22 cellular contexts compared by ENCODE assay signal in genomic region chr6:1837868-1838267, GRCh38.
DNase-seq lines count a peak whose midpoint lies in the region; ATAC-seq and TF ChIP-seq lines count a peak whose summit lies in the region.
"Had no signal": no experiment of that assay in that cellular context is flagged by ENCODE, and none has a peak within 500 bp of the region (broad histone marks: within the 10 kb centered on the region; RNA-seq: fewer than 3 reads in every experiment).

No MANE protein-coding gene starts in this region.

- H3K36me3 Mint-ChIP-seq in H9 (ENCODE audit: insufficient read depth in 1 of 3, low read depth in 3 of 3) (no peaks in the 10 kb centered on the region), endothelial cell (ENCODE audit: low read depth, unreplicated experiment) (no peaks in the 10 kb centered on the region), neural progenitor cell (no peaks in the 10 kb centered on the region), immature natural killer cell (no peaks in the 10 kb centered on the region)
- peaks cover 0 to 6% of the 10 kb centered on the region in 2 donors for H3K36me3 Mint-ChIP-seq in CD4-positive, alpha-beta memory T cell
- H3K36me3 Mint-ChIP-seq: CD14-positive monocyte had no signal

- intact Hi-C loops in PC-3 (cut with micrococcal nuclease) = loop anchor here (1.0 to 10.0 kb wide), 5 partner anchors 21 to 264 kb away; no protein-coding TSS in a partner anchor
- intact Hi-C loops in CD4-positive, alpha-beta memory T cell (cut with micrococcal nuclease) = no loop called here

- H3K23me2 ChIP-seq in H9 (ENCODE audit: insufficient read length, low read depth, low read length, poor library complexity, severe bottlenecking) = no peaks in the 10 kb centered on the region

- H3K9me3 ChIP-seq in H9 (ENCODE audit: control insufficient read depth, low read depth, low read length) = no peaks in the 10 kb centered on the region
- H3K9me3 ChIP-seq in PC-3 (ENCODE audit: low read length) = no peaks in the 10 kb centered on the region
- no peaks in the 10 kb centered on the region for H3K9me3 ChIP-seq in neural progenitor cell (ENCODE audit: low read depth)
- H3K9me3 ChIP-seq in CD4-positive, alpha-beta memory T cell (ENCODE audit: control insufficient read depth in 1 of 2, low read length in 2 of 2) = no peaks in the 10 kb centered on the region
- H3K9me3 ChIP-seq: HAP-1, prostate gland had no signal

- no CpG with 5 or more reads among the region's 2 CpGs for WGBS in H9 (ENCODE audit: extremely low coverage, insufficient read length, low lambda C conversion rate)

- H3K9ac ChIP-seq in H9 (ENCODE audit: extremely low read depth, insufficient read length, low read length) (no peak overlapping the region), PC-3 (ENCODE audit: low read length) (no peak overlapping the region), neural progenitor cell (no peak overlapping the region)

- no peak overlapping the region for H3K56ac ChIP-seq in H9 (ENCODE audit: insufficient read length, low read depth, low read length)

- no peak for ATAC-seq in PC-3
- ATAC-seq: activated naive CD8-positive, alpha-beta T cell treated with anti-CD3 and anti-CD28 coated beads, Interleukin-2, amount 50 U/mL, for 24 hours; left colon had no signal

- H3K23ac ChIP-seq in H9 (ENCODE audit: insufficient read length, low read depth, low read length) = no peak overlapping the region

- H2BK5ac ChIP-seq in H9 (ENCODE audit: insufficient read length, low read length) = no peak overlapping the region

- H3K79me2 ChIP-seq in H9 (ENCODE audit: insufficient read depth, low read length) (no peaks in the 10 kb centered on the region), PC-3 (ENCODE audit: low read length) (no peaks in the 10 kb centered on the region), neural progenitor cell (ENCODE audit: low read depth) (no peaks in the 10 kb centered on the region)

- CTCF ChIA-PET in PC-3 (lab: Charles Lee) = no interaction called here
- CTCF ChIA-PET in CD4-positive, alpha-beta memory T cell (lab: Charles Lee; ENCODE audit: partially characterized antibody) = no interaction called here

- H2BK120ac ChIP-seq in H9 (ENCODE audit: low read depth, low read length, poor library complexity, severe bottlenecking) = no peak overlapping the region

- H3K27me3 Mint-ChIP-seq in H9 (ENCODE audit: low read depth) (no peaks in the 10 kb centered on the region), endothelial cell (ENCODE audit: unreplicated experiment) (no peaks in the 10 kb centered on the region), neural progenitor cell (ENCODE audit: insufficient read depth, low read depth) (no peaks in the 10 kb centered on the region), immature natural killer cell (ENCODE audit: low read depth in 3 of 3) (peaks cover 0 to 4% (median 0%) of the 10 kb centered on the region in 3 donors)
- H3K27me3 Mint-ChIP-seq in CD4-positive, alpha-beta memory T cell = no peaks in the 10 kb centered on the region
- H3K27me3 Mint-ChIP-seq: activated B cell treated with CpG ODN at 0.5 μM for 24 hours; activated naive CD8-positive, alpha-beta T cell treated with anti-CD3 and anti-CD28 coated beads, Interleukin-2, amount 50 U/mL, for 24 hours had no signal

- no peak overlapping the region for H4K8ac ChIP-seq in H9 (replicated peaks; ENCODE audit: insufficient read length, low read depth, low read length)

- H3K4me1 Mint-ChIP-seq in H9 = peaks cover 46 to 49% of the 10 kb centered on the region in 2 experiments
- H3K4me1 Mint-ChIP-seq in endothelial cell (ENCODE audit: unreplicated experiment) = peaks cover 13% of the 10 kb centered on the region
- H3K4me1 Mint-ChIP-seq in neural progenitor cell = peaks cover 38% of the 10 kb centered on the region
- H3K4me1 Mint-ChIP-seq in immature natural killer cell = peaks cover 0 to 7% of the 10 kb centered on the region in 2 donors
- H3K4me1 Mint-ChIP-seq in CD4-positive, alpha-beta memory T cell = no peaks in the 10 kb centered on the region
- H3K4me1 Mint-ChIP-seq: activated B cell treated with CpG ODN at 0.5 μM for 24 hours; activated naive CD8-positive, alpha-beta T cell treated with anti-CD3 and anti-CD28 coated beads, Interleukin-2, amount 50 U/mL, for 24 hours; CD14-positive monocyte had no signal

- H3K27me3 ChIP-seq in H9 (ENCODE audit: insufficient read depth, low read length) (no peaks in the 10 kb centered on the region), PC-3 (ENCODE audit: low read length) (no peaks in the 10 kb centered on the region), neural progenitor cell (no peaks in the 10 kb centered on the region)
- H3K27me3 ChIP-seq in CD4-positive, alpha-beta memory T cell (ENCODE audit: insufficient read depth, low read length) = no peaks in the 10 kb centered on the region

- no peaks in the 10 kb centered on the region for H3K9me2 ChIP-seq in PC-3 (replicated peaks; ENCODE audit: low read length)

- peak overlapping the region; percentile 79 for H3K14ac ChIP-seq in H9 (ENCODE audit: insufficient read depth, low read length)

- H2AFZ ChIP-seq in H9 (ENCODE audit: low read length) = no peak overlapping the region
- no peak overlapping the region for H2AFZ ChIP-seq in PC-3 (ENCODE audit: low read length)
- peak overlapping the region; percentile 12 for H2AFZ ChIP-seq in neural progenitor cell (replicated peaks)

- H2BK12ac ChIP-seq in H9 (ENCODE audit: insufficient read length, low read depth, low read length) = no peak overlapping the region

- H3K4me1 ChIP-seq in H9 (ENCODE audit: insufficient read depth, low read length) (peaks cover 3% of the 10 kb centered on the region; the same call in 1 of the 2 replicates), PC-3 (ENCODE audit: insufficient read depth, low read length) (peaks cover 51% of the 10 kb centered on the region), neural progenitor cell (peaks cover 36% of the 10 kb centered on the region)
- no peaks in the 10 kb centered on the region for H3K4me1 ChIP-seq in CD4-positive, alpha-beta memory T cell (ENCODE audit: insufficient read depth, low read length)
- H3K4me1 ChIP-seq: prostate gland had no signal

- H3K27ac ChIP-seq in H9 (ENCODE audit: insufficient read length, low read depth, low read length) (no peak overlapping the region), PC-3 (ENCODE audit: low read length) (no peak overlapping the region), neural progenitor cell (no peak overlapping the region)
- no peak overlapping the region for H3K27ac ChIP-seq in CD4-positive, alpha-beta memory T cell (ENCODE audit: low read depth, low read length)
- H3K27ac ChIP-seq: prostate gland had no signal

- DNase-seq in H9 (no peak), PC-3 (no peak), endothelial cell (ENCODE audit: low spot score) (peak; percentile 36), neural progenitor cell (ENCODE audit: low spot score) (no peak), immature natural killer cell (no peak), middle frontal gyrus (ENCODE audit: extremely low spot score, low spot score) (no peak)
- DNase-seq in CD4-positive, alpha-beta memory T cell = no peak
- DNase-seq: activated B cell treated with CpG ODN at 0.5 μM for 24 hours; activated CD4-positive, alpha-beta T cell treated with anti-CD3 and anti-CD28 coated beads, Interleukin-2, amount 50 U/mL, for 48 hours; activated effector memory CD4-positive, alpha-beta T cell treated with Interleukin-2 at 50 U/mL for 16 hours; activated naive CD8-positive, alpha-beta T cell treated with anti-CD3 and anti-CD28 coated beads, Interleukin-2, amount 50 U/mL, for 24 hours; glutamatergic neuron; Kasumi-1; left colon; NCI-H1048; NCI-H2029 treated with DMSO at 0.1 percent for 48 hours; NCI-H446 treated with DMSO at 0.1 percent for 48 hours; T-helper 9 cell had no signal

- no peaks in the 10 kb centered on the region for H4K20me1 ChIP-seq in H9 (ENCODE audit: control insufficient read depth, insufficient read depth, insufficient read length)
- no peaks in the 10 kb centered on the region for H4K20me1 ChIP-seq in PC-3 (ENCODE audit: low read length)
- no peaks in the 10 kb centered on the region for H4K20me1 ChIP-seq in neural progenitor cell (ENCODE audit: low read depth)

- H3K36me3 ChIP-seq in PC-3 (ENCODE audit: low read depth, low read length) = no peaks in the 10 kb centered on the region
- no peaks in the 10 kb centered on the region for H3K36me3 ChIP-seq in neural progenitor cell
- no peaks in the 10 kb centered on the region for H3K36me3 ChIP-seq in CD4-positive, alpha-beta memory T cell (ENCODE audit: insufficient read depth, low read length)
- H3K36me3 ChIP-seq: HAP-1, prostate gland had no signal

- H3K4me3 Mint-ChIP-seq in H9 = peak overlapping the region in 1 of 2 experiments; percentile 50; a peak in 1 of 5 replicates
- peak overlapping the region; percentile 51 for H3K4me3 Mint-ChIP-seq in endothelial cell (ENCODE audit: unreplicated experiment)
- H3K4me3 Mint-ChIP-seq in neural progenitor cell = peak overlapping the region; percentile 63
- no peak overlapping the region for H3K4me3 Mint-ChIP-seq in immature natural killer cell
- no peak overlapping the region for H3K4me3 Mint-ChIP-seq in CD4-positive, alpha-beta memory T cell
- H3K4me3 Mint-ChIP-seq: activated B cell treated with CpG ODN at 0.5 μM for 24 hours; activated naive CD8-positive, alpha-beta T cell treated with anti-CD3 and anti-CD28 coated beads, Interleukin-2, amount 50 U/mL, for 24 hours; CD14-positive monocyte; neural crest cell had no signal

- no peak overlapping the region for H3T11ph ChIP-seq in H9 (ENCODE audit: low read length)

- peak overlapping the region; percentile 40 for H3K18ac ChIP-seq in H9 (ENCODE audit: insufficient read length, low read depth, low read length)

- POLR2A ChIA-PET in PC-3 (lab: Charles Lee; ENCODE audit: unreplicated experiment) = interaction anchor here (0.6 kb wide), 1 partner anchor 762 kb away, joined by 3 read pairs; no protein-coding TSS in a partner anchor
- POLR2A ChIA-PET in CD4-positive, alpha-beta memory T cell (lab: Charles Lee; ENCODE audit: partially characterized antibody) = no interaction called here

- H3K4ac ChIP-seq in H9 (ENCODE audit: low read depth, low read length) = no peak overlapping the region

- no peak overlapping the region for H3K4me2 ChIP-seq in H9 (ENCODE audit: insufficient read depth, insufficient read length, low read length)
- H3K4me2 ChIP-seq in PC-3 (ENCODE audit: low read length) = peak overlapping the region; percentile 4
- peak overlapping the region; percentile 46 for H3K4me2 ChIP-seq in neural progenitor cell

- no peak overlapping the region for H2AK5ac ChIP-seq in H9 (ENCODE audit: insufficient read length, low read length)

- H3K27ac Mint-ChIP-seq in H9 = peak overlapping the region; percentile 73 to 92 (median 90); a peak in 5 of 7 replicates
- H3K27ac Mint-ChIP-seq in endothelial cell (ENCODE audit: unreplicated experiment) = peak overlapping the region; percentile 92
- peak overlapping the region; percentile 86 for H3K27ac Mint-ChIP-seq in neural progenitor cell
- H3K27ac Mint-ChIP-seq in immature natural killer cell = no peak overlapping the region
- H3K27ac Mint-ChIP-seq in CD4-positive, alpha-beta memory T cell = no peak overlapping the region
- H3K27ac Mint-ChIP-seq: activated B cell treated with CpG ODN at 0.5 μM for 24 hours; activated naive CD8-positive, alpha-beta T cell treated with anti-CD3 and anti-CD28 coated beads, Interleukin-2, amount 50 U/mL, for 24 hours; CD14-positive monocyte had no signal

- no peaks in the 10 kb centered on the region for H3K9me3 Mint-ChIP-seq in H9
- H3K9me3 Mint-ChIP-seq in endothelial cell (ENCODE audit: unreplicated experiment) = no peaks in the 10 kb centered on the region
- H3K9me3 Mint-ChIP-seq in neural progenitor cell = peaks cover 3% of the 10 kb centered on the region
- no peaks in the 10 kb centered on the region for H3K9me3 Mint-ChIP-seq in immature natural killer cell
- H3K9me3 Mint-ChIP-seq in CD4-positive, alpha-beta memory T cell = no peaks in the 10 kb centered on the region
- H3K9me3 Mint-ChIP-seq: activated B cell treated with CpG ODN at 0.5 μM for 24 hours; activated naive CD8-positive, alpha-beta T cell treated with anti-CD3 and anti-CD28 coated beads, Interleukin-2, amount 50 U/mL, for 24 hours; neural crest cell had no signal

- no peaks in the 10 kb centered on the region for H3F3A ChIP-seq in PC-3 (ENCODE audit: low read length, unreplicated experiment)
- peaks cover 13% of the 10 kb centered on the region for H3F3A ChIP-seq in neural progenitor cell (ENCODE audit: low read depth)

- TF ChIP-seq CTCF in H9 (conservative IDR thresholded peaks at IDR 0.05) = no peak
- no peak for TF ChIP-seq CTCF in PC-3 (conservative IDR thresholded peaks at IDR 0.05; ENCODE audit: low read depth, low read length)
- TF ChIP-seq CTCF in endothelial cell (IDR thresholded peaks at IDR 0.05; ENCODE audit: unreplicated experiment) = no peak
- TF ChIP-seq CTCF in neural progenitor cell (IDR thresholded peaks at IDR 0.05) = no peak

- no TSS peak for BruUV-seq in PC-3 (replicated peaks; lab: Mats Ljungman, UMichigan)

- H2BK15ac ChIP-seq in H9 (ENCODE audit: low read depth, low read length) = no peak overlapping the region

- no peak overlapping the region for H4K91ac ChIP-seq in H9 (ENCODE audit: insufficient read length, low read depth, low read length)

- no peak overlapping the region for H2BK20ac ChIP-seq in H9 (ENCODE audit: low read depth, low read length, poor library complexity, severe bottlenecking)

- H3K79me1 ChIP-seq in H9 (ENCODE audit: insufficient read depth, low read depth, low read length, poor library complexity, severe bottlenecking) = no peaks in the 10 kb centered on the region

- H3K4me3 ChIP-seq in PC-3 (ENCODE audit: low read length) (no peak overlapping the region), neural progenitor cell (no peak overlapping the region)
- H3K4me3 ChIP-seq in CD4-positive, alpha-beta memory T cell (ENCODE audit: low read length in 2 of 2) = no peak overlapping the region
- H3K4me3 ChIP-seq: HAP-1, prostate gland had no signal

- H4K5ac ChIP-seq in H9 (ENCODE audit: insufficient read length, low read depth, low read length) = no peak overlapping the region

Comparison
In these comparisons a context has a peak if more than half of its experiments do, and no peak if none do; other contexts are left out.
1. H3K27ac Mint-ChIP-seq: peak in H9 (3 of 3), endothelial cell (single experiment) and neural progenitor cell (single experiment); none in immature natural killer cell (0 of 6) and CD4-positive, alpha-beta memory T cell (0 of 7).
2. H3K4me3 Mint-ChIP-seq: peak in endothelial cell (single experiment) and neural progenitor cell (single experiment); none in immature natural killer cell (0 of 5) and CD4-positive, alpha-beta memory T cell (0 of 8).